8 cellular contexts compared by ENCODE assay signal in genomic region chr2:231395188-231396057, GRCh38. TPM values are rescaled to one million over a fixed set of nuclear protein-coding genes. Genes with fewer than 3 reads are reported as not detected.
DNase-seq lines count a peak whose midpoint lies in the region; ATAC-seq and TF ChIP-seq lines count a peak whose summit lies in the region.

A gene with protein sequence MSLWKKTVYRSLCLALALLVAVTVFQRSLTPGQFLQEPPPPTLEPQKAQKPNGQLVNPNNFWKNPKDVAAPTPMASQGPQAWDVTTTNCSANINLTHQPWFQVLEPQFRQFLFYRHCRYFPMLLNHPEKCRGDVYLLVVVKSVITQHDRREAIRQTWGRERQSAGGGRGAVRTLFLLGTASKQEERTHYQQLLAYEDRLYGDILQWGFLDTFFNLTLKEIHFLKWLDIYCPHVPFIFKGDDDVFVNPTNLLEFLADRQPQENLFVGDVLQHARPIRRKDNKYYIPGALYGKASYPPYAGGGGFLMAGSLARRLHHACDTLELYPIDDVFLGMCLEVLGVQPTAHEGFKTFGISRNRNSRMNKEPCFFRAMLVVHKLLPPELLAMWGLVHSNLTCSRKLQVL (plus strand): TSS chr2:231395710. CDS start chr2:231395804, 94 bp downstream.

- no peaks in the 10 kb centered on the region for H3K9me3 Mint-ChIP-seq in CD4-positive, alpha-beta T cell
- no peaks in the 10 kb centered on the region for H3K9me3 Mint-ChIP-seq in central memory CD8-positive, alpha-beta T cell

- peak within 1 kb of the TSS; percentile 80 to 83 for H3K4me3 ChIP-seq in mucosa of rectum (ENCODE audit: low read length in 2 of 2)

- peaks cover 26% of the 10 kb centered on the region for H3K27me3 ChIP-seq in CD4-positive, alpha-beta T cell (ENCODE audit: control insufficient read depth, insufficient read depth, low read length)
- peaks cover 5 to 7% of the 10 kb centered on the region in 2 donors for H3K27me3 ChIP-seq in mucosa of rectum (ENCODE audit: control insufficient read depth in 2 of 2, insufficient read depth in 2 of 2, low read length in 2 of 2)

- no peak for DNase-seq in CD4-positive, alpha-beta T cell
- DNase-seq in central memory CD8-positive, alpha-beta T cell (ENCODE audit: low spot score in 2 of 2), result no peak
- DNase-seq in SIG-M5 (lab: John Stamatoyannopoulos, UW) (no peak), SW 1271 (lab: John Stamatoyannopoulos, UW) (no peak)

- H3K4me3 Mint-ChIP-seq in CD4-positive, alpha-beta T cell, result peak within 1 kb of the TSS; percentile 25
- peak within 1 kb of the TSS; percentile 66 for H3K4me3 Mint-ChIP-seq in central memory CD8-positive, alpha-beta T cell

- H3K27me3 Mint-ChIP-seq in CD4-positive, alpha-beta T cell, result peaks cover 56% of the 10 kb centered on the region
- H3K27me3 Mint-ChIP-seq in central memory CD8-positive, alpha-beta T cell, result peaks cover 64% of the 10 kb centered on the region

- no peaks in the 10 kb centered on the region for H3K9me3 ChIP-seq in CD4-positive, alpha-beta T cell (ENCODE audit: control insufficient read depth, low read length)
- no peaks in the 10 kb centered on the region for H3K9me3 ChIP-seq in mucosa of rectum (ENCODE audit: control insufficient read depth in 2 of 2, low read length in 2 of 2)

- H3K36me3 Mint-ChIP-seq in CD4-positive, alpha-beta T cell (ENCODE audit: low read depth), result no peaks in the 10 kb centered on the region
- H3K36me3 Mint-ChIP-seq in central memory CD8-positive, alpha-beta T cell (ENCODE audit: insufficient read depth), result peaks cover 5% of the 10 kb centered on the region

- H3K27ac ChIP-seq in CD4-positive, alpha-beta T cell (ENCODE audit: low read depth, low read length), result no peak within 1 kb of the TSS
- peak within 1 kb of the TSS; percentile 56 to 88 for H3K27ac ChIP-seq in mucosa of rectum (ENCODE audit: low read depth in 2 of 2, low read length in 2 of 2)

- peak within 1 kb of the TSS; percentile 52 to 95 for H3K9ac ChIP-seq in mucosa of rectum (ENCODE audit: low read depth in 1 of 2, low read length in 2 of 2)

- H3K36me3 ChIP-seq in mucosa of rectum (ENCODE audit: control insufficient read depth in 2 of 2, insufficient read depth in 2 of 2, low read length in 2 of 2), result peaks cover 9 to 23% of the 10 kb centered on the region in 2 donors

- CTCF ChIA-PET in CD4-positive, alpha-beta T cell (lab: Charles Lee), result no interaction called here

- intact Hi-C loops in CD4-positive, alpha-beta T cell (cut with DNase I, micrococcal nuclease), result no loop called here

- ATAC-seq in CD4-positive, alpha-beta T cell (ENCODE audit: poor library complexity), result no peak
- peak; percentile 20 for ATAC-seq in HG02885 (IDR thresholded peaks at IDR 0.05; ENCODE audit: poor library complexity, unreplicated experiment)
- peak; percentile 10 for ATAC-seq in central memory CD8-positive, alpha-beta T cell (replicated peaks; ENCODE audit: extremely low read depth, poor library complexity, severe bottlenecking)
- no peak for ATAC-seq in GM21737 (IDR thresholded peaks at IDR 0.05; ENCODE audit: unreplicated experiment)
- ATAC-seq in GM21576 (IDR thresholded peaks at IDR 0.05; ENCODE audit: unreplicated experiment), result no peak

- H3K4me1 Mint-ChIP-seq in CD4-positive, alpha-beta T cell (ENCODE audit: low read depth), result peaks cover 11% of the 10 kb centered on the region
- H3K4me1 Mint-ChIP-seq in central memory CD8-positive, alpha-beta T cell, result peaks cover 31% of the 10 kb centered on the region

- POLR2A ChIA-PET in CD4-positive, alpha-beta T cell (lab: Charles Lee), result no interaction called here

- H3K4me1 ChIP-seq in mucosa of rectum (ENCODE audit: control insufficient read depth in 2 of 2, insufficient read depth in 2 of 2, low read length in 2 of 2), result peaks cover 37 to 54% of the 10 kb centered on the region in 2 donors

- no peak within 1 kb of the TSS for H3K27ac Mint-ChIP-seq in CD4-positive, alpha-beta T cell
- peak within 1 kb of the TSS; percentile 16 for H3K27ac Mint-ChIP-seq in central memory CD8-positive, alpha-beta T cell (ENCODE audit: low read depth)

- TF ChIP-seq CTCF in CD4-positive, alpha-beta T cell (IDR thresholded peaks at IDR 0.05), result no peak

RNA-seq across cellular contexts. Expression of the gene that starts here (rescaled TPM):
- under 1 TPM; 0.38 to 0.89 TPM for total RNA-seq in CD4-positive, alpha-beta T cell

Comparison
In these comparisons a context has a peak if more than half of its experiments do, and no peak if none do; other contexts are left out.
1. ATAC-seq: peak in HG02885 (single experiment) and central memory CD8-positive, alpha-beta T cell (single experiment); none in CD4-positive, alpha-beta T cell (single experiment), GM21737 (single experiment) and GM21576 (single experiment).